ENCODE assay signal across 12 cellular contexts in genomic region chr10:72061491-72061890, GRCh38. TPM values are rescaled to one million over a fixed set of nuclear protein-coding genes. Genes with fewer than 3 reads are reported as not detected.
DNase-seq lines count a peak whose midpoint lies in the region; ATAC-seq and TF ChIP-seq lines count a peak whose summit lies in the region.
"Had no signal": no experiment of that assay in that cellular context is flagged by ENCODE, and none has a peak within 500 bp of the region (broad histone marks: within the 10 kb centered on the region; RNA-seq: fewer than 3 reads in every experiment).

No MANE protein-coding gene starts in this region.

- no peak overlapping the region for H2AFZ ChIP-seq in IMR-90 (replicated peaks; ENCODE audit: low read length, poor library complexity)

- no peak overlapping the region for H3K18ac ChIP-seq in IMR-90 (ENCODE audit: low read depth, low read length)

- no peaks in the 10 kb centered on the region for H3K9me3 Mint-ChIP-seq in activated naive CD8-positive, alpha-beta T cell treated with anti-CD3 and anti-CD28 coated beads, Interleukin-2, amount 10 ng/mL, durations not matched to agents 7 days and 5 days
- H3K9me3 Mint-ChIP-seq in naive B cell: no peaks in the 10 kb centered on the region
- H3K9me3 Mint-ChIP-seq: nephron progenitor cell had no signal

- H3K27ac Mint-ChIP-seq in activated naive CD8-positive, alpha-beta T cell treated with anti-CD3 and anti-CD28 coated beads, Interleukin-2, amount 10 ng/mL, durations not matched to agents 7 days and 5 days: no peak overlapping the region
- peak overlapping the region in 4 of 6 donors; percentile 52 to 95 (median 80) for H3K27ac Mint-ChIP-seq in naive B cell

- ATAC-seq in IMR-90 (ENCODE audit: low read depth): 0 out of 2 replicates have a peak, but pooled peaks have one; percentile 29
- peak; percentile 8 for ATAC-seq in activated naive CD8-positive, alpha-beta T cell treated with anti-CD3 and anti-CD28 coated beads, Interleukin-2, amount 10 ng/mL, durations not matched to agents 7 days and 5 days (ENCODE audit: low read depth)
- peak; percentile 37 to 49 for ATAC-seq in naive B cell (ENCODE audit: low read depth in 2 of 2)
- ATAC-seq in left colon: no peak

- H3K79me1 ChIP-seq in IMR-90 (ENCODE audit: low read depth in 1 of 2, low read length in 2 of 2): no peaks in the 10 kb centered on the region

- no peak overlapping the region for H2BK15ac ChIP-seq in IMR-90 (ENCODE audit: low read depth, low read length)

- no peaks in the 10 kb centered on the region for H3K9me3 ChIP-seq in DOHH2 (ENCODE audit: control insufficient read depth, insufficient read depth, low read length)
- H3K9me3 ChIP-seq in IMR-90 (ENCODE audit: control insufficient read depth, insufficient read depth, low read length): no peaks in the 10 kb centered on the region
- no peaks in the 10 kb centered on the region for H3K9me3 ChIP-seq in tibial artery
- H3K9me3 ChIP-seq: colonic mucosa had no signal

- H3K27me3 ChIP-seq in DOHH2 (ENCODE audit: control insufficient read depth, low read length) (peaks cover 20% of the 10 kb centered on the region), IMR-90 (ENCODE audit: control insufficient read depth, insufficient read depth, low read length) (peaks cover 40% of the 10 kb centered on the region), dorsolateral prefrontal cortex (no peaks in the 10 kb centered on the region), tibial artery (peaks cover 0 to 36% of the 10 kb centered on the region in 2 donors)
- H3K27me3 ChIP-seq: colonic mucosa had no signal

- H2AK9ac ChIP-seq in IMR-90 (replicated peaks; ENCODE audit: low read depth, low read length, poor library complexity): no peak overlapping the region

- H3K27ac ChIP-seq in DOHH2 (ENCODE audit: low read depth, low read length) (no peak overlapping the region), IMR-90 (ENCODE audit: insufficient read depth, low read length) (no peak overlapping the region), dorsolateral prefrontal cortex (no peak overlapping the region), tibial artery (no peak overlapping the region)
- H3K27ac ChIP-seq: colonic mucosa had no signal

- no peaks in the 10 kb centered on the region for H3K4me1 ChIP-seq in DOHH2 (ENCODE audit: control insufficient read depth, low read length)
- no peaks in the 10 kb centered on the region for H3K4me1 ChIP-seq in IMR-90 (ENCODE audit: control insufficient read depth, insufficient read depth, low read length)
- no peaks in the 10 kb centered on the region for H3K4me1 ChIP-seq in tibial artery

- no peak overlapping the region for H3K56ac ChIP-seq in IMR-90 (ENCODE audit: extremely low read depth, insufficient read depth, low read length)

- no peak overlapping the region for H2AK5ac ChIP-seq in IMR-90 (ENCODE audit: low read depth, low read length)

- H3K9ac ChIP-seq in IMR-90 (ENCODE audit: low read depth, low read length): no peak overlapping the region

- H3K14ac ChIP-seq in IMR-90 (replicated peaks; ENCODE audit: low read depth, low read length): no peak overlapping the region

- H3K9me2 ChIP-seq in DOHH2 (replicated peaks; ENCODE audit: control insufficient read depth, low read length): no peaks in the 10 kb centered on the region

- H3K36me3 ChIP-seq in DOHH2 (ENCODE audit: control insufficient read depth, low read length): no peaks in the 10 kb centered on the region
- H3K36me3 ChIP-seq in IMR-90 (ENCODE audit: control insufficient read depth, insufficient read depth, low read length): no peaks in the 10 kb centered on the region
- no peaks in the 10 kb centered on the region for H3K36me3 ChIP-seq in tibial artery
- H3K36me3 ChIP-seq: colonic mucosa had no signal

- TF ChIP-seq CTCF in DOHH2 (IDR thresholded peaks at IDR 0.05; ENCODE audit: low read depth, low read length, poor library complexity, severe bottlenecking) (peak; percentile 69), IMR-90 (conservative IDR thresholded peaks at IDR 0.05; ENCODE audit: low read depth, low read length) (peak; percentile 21; the same call in 1 of the 2 replicates), dorsolateral prefrontal cortex (IDR thresholded peaks at IDR 0.05 in 54 of 56, conservative IDR thresholded peaks at IDR 0.05 in 2 of 56; ENCODE audit: low read depth in 1 of 56, partially characterized antibody in 56 of 56) (no peak), tibial artery (IDR thresholded peaks at IDR 0.05) (no peak)

- H3F3A ChIP-seq in DOHH2 (ENCODE audit: control insufficient read depth, insufficient read depth): no peaks in the 10 kb centered on the region

- H3K23ac ChIP-seq in IMR-90 (ENCODE audit: low read depth, low read length): no peak overlapping the region

- H3K36me3 Mint-ChIP-seq in activated naive CD8-positive, alpha-beta T cell treated with anti-CD3 and anti-CD28 coated beads, Interleukin-2, amount 10 ng/mL, durations not matched to agents 7 days and 5 days: peaks cover 7% of the 10 kb centered on the region
- H3K36me3 Mint-ChIP-seq in naive B cell: no peaks in the 10 kb centered on the region

- CTCF ChIA-PET in IMR-90 (lab: Yijun Ruan, JAX): no interaction called here

- no peaks in the 10 kb centered on the region for H3K9me1 ChIP-seq in IMR-90 (ENCODE audit: insufficient read depth, low read length)

- H3K4ac ChIP-seq in IMR-90 (ENCODE audit: low read depth, low read length): no peak overlapping the region

- H2BK20ac ChIP-seq in IMR-90 (ENCODE audit: low read depth, low read length): no peak overlapping the region

- H4K91ac ChIP-seq in IMR-90 (ENCODE audit: insufficient read depth, low read depth, low read length): no peak overlapping the region

- no TSS peak for BruUV-seq in IMR-90 (replicated peaks; lab: Mats Ljungman, UMichigan)

- H3K4me3 ChIP-seq in DOHH2 (ENCODE audit: low read length) (no peak overlapping the region), IMR-90 (ENCODE audit: insufficient read depth, low read depth, low read length) (no peak overlapping the region), dorsolateral prefrontal cortex (no peak overlapping the region), tibial artery (no peak overlapping the region)
- H3K4me3 ChIP-seq: colonic mucosa had no signal

- no peak overlapping the region for H4K5ac ChIP-seq in IMR-90 (ENCODE audit: low read depth, low read length)

- dilution Hi-C loops in IMR-90 (cut with HindIII; ENCODE audit: low sequenced_read_pairs, unreplicated experiment): no loop called here

- H3K4me3 Mint-ChIP-seq in activated naive CD8-positive, alpha-beta T cell treated with anti-CD3 and anti-CD28 coated beads, Interleukin-2, amount 10 ng/mL, durations not matched to agents 7 days and 5 days: no peak overlapping the region
- no peak overlapping the region for H3K4me3 Mint-ChIP-seq in naive B cell
- H3K4me3 Mint-ChIP-seq: nephron progenitor cell had no signal

- H4K8ac ChIP-seq in IMR-90 (ENCODE audit: low read depth in 2 of 2, low read length in 2 of 2): no peak overlapping the region

- no peak for TF ChIP-seq RAD21 in IMR-90 (IDR thresholded peaks at IDR 0.05; ENCODE audit: low read length)

- DNase-seq in IMR-90 (no peak), naive B cell (no peak), dorsolateral prefrontal cortex (no peak), tibial artery (no peak), left colon (no peak)
- DNase-seq in activated naive CD8-positive, alpha-beta T cell treated with anti-CD3 and anti-CD28 coated beads, Interleukin-2, amount 10 ng/mL, durations not matched to agents 7 days and 5 days: no peak
- DNase-seq: activated CD8-positive, alpha-beta memory T cell treated with anti-CD3 and anti-CD28 coated beads, Interleukin-2, amount 50 U/mL, for 48 hours; colonic mucosa; NCI-H2107; nephron progenitor cell; stimulated activated CD4-positive, alpha-beta T cell treated with anti-CD3 and anti-CD28 coated beads, Interleukin-1b, Interleukin-23, amount 100 ng/mL, for 48 hours had no signal

- in situ Hi-C loops in IMR-90 (cut with MboI; ENCODE audit: low sequenced_read_pairs): no loop called here

- H4K20me1 ChIP-seq in DOHH2 (ENCODE audit: control insufficient read depth, insufficient read depth, low read depth, low read length): no peaks in the 10 kb centered on the region; the same call in 1 of the 2 replicates
- no peaks in the 10 kb centered on the region for H4K20me1 ChIP-seq in IMR-90 (ENCODE audit: insufficient read depth, low read length)

- H3K27me3 Mint-ChIP-seq in activated naive CD8-positive, alpha-beta T cell treated with anti-CD3 and anti-CD28 coated beads, Interleukin-2, amount 10 ng/mL, durations not matched to agents 7 days and 5 days: no peaks in the 10 kb centered on the region
- H3K27me3 Mint-ChIP-seq in naive B cell: no peaks in the 10 kb centered on the region

- TF ChIP-seq POLR2A in IMR-90 (IDR thresholded peaks at IDR 0.05; ENCODE audit: low read depth, low read length): no peak

- H2BK120ac ChIP-seq in IMR-90 (ENCODE audit: low read depth, low read length): no peak overlapping the region

- intact Hi-C loops in IMR-90 (cut with micrococcal nuclease) (no loop called here), dorsolateral prefrontal cortex (cut with DNase I) (no loop called here), tibial artery (cut with DNase I; ENCODE audit: low total_unique reads) (no loop called here), left colon (cut with DNase I, micrococcal nuclease) (no loop called here)

- POLR2A ChIA-PET in IMR-90 (lab: Charles Lee; ENCODE audit: unreplicated experiment): no interaction called here
- POLR2A ChIA-PET in activated naive CD8-positive, alpha-beta T cell treated with anti-CD3 and anti-CD28 coated beads, Interleukin-2, amount 10 ng/mL, durations not matched to agents 7 days and 5 days (lab: Charles Lee): interaction anchor here (0.6 to 3.2 kb wide), 4 partner anchors 14 to 158 kb away, joined by 3 to 7 read pairs (median 4); no protein-coding TSS in a partner anchor

- H3K4me1 Mint-ChIP-seq in activated naive CD8-positive, alpha-beta T cell treated with anti-CD3 and anti-CD28 coated beads, Interleukin-2, amount 10 ng/mL, durations not matched to agents 7 days and 5 days: peaks cover 1% of the 10 kb centered on the region
- H3K4me1 Mint-ChIP-seq in naive B cell: peaks cover 3 to 16% (median 14%) of the 10 kb centered on the region in 3 donors

- no peaks in the 10 kb centered on the region for H3K79me2 ChIP-seq in DOHH2 (ENCODE audit: control insufficient read depth, low read length)

- no peak overlapping the region for H3K4me2 ChIP-seq in DOHH2 (ENCODE audit: low read length)
- no peak overlapping the region for H3K4me2 ChIP-seq in IMR-90 (ENCODE audit: low read depth, low read length)

- no peak overlapping the region for H2BK5ac ChIP-seq in IMR-90 (ENCODE audit: low read depth, low read length, poor library complexity, severe bottlenecking)

- 60% methylated on average over 2 of the region's 5 CpGs; no CpG with 5 or more reads in 1 of the 2 experiments for WGBS in IMR-90 (ENCODE audit: extremely low coverage in 2 of 2, insufficient read length in 1 of 2), 2 experiments

RNA-seq across cellular contexts. Expression of gene SPOCK2, which starts 26.9 kb away (rescaled TPM):
- not detected in 2 replicates for total RNA-seq in IMR-90 (2012; rRNA removed)
- polyA plus RNA-seq in IMR-90 (2012; rRNA removed): 0.02 TPM in 1 of 2 replicates, not detected in the other
- 0.04 TPM in 1 of 2 replicates, not detected in the other for polyA plus RNA-seq in IMR-90 (2012; cell fraction: cytosol; rRNA removed)
- polyA plus RNA-seq in IMR-90 (2012; cell fraction: nucleus; rRNA removed; ENCODE audit: low replicate concordance): 0.23 and 0.36 TPM in 2 replicates
- 100 to 1,000 TPM; 370 to 371 TPM for total RNA-seq in activated naive CD8-positive, alpha-beta T cell treated with anti-CD3 and anti-CD28 coated beads, Interleukin-2, amount 10 ng/mL, durations not matched to agents 7 days and 5 days
- 10 to 100 TPM; 27.8 to 59.5 (median 46.3) TPM for polyA plus RNA-seq in naive B cell (ENCODE audit: low read depth in 6 of 6)
- 100 to 1,000 TPM in 119 of 120 experiments, 10 to 100 TPM in 1; 94.6 to 335 (median 260) TPM for total RNA-seq in dorsolateral prefrontal cortex
- 1 to 10 TPM; 2.3 to 4.5 TPM for total RNA-seq in left colon

Comparison
In these comparisons a context has a peak if more than half of its experiments do, and no peak if none do; other contexts are left out.
1. CTCF ChIP-seq: peak in DOHH2 (single experiment) and IMR-90 (single experiment); none in dorsolateral prefrontal cortex (0 of 56) and tibial artery (0 of 2).
2. RNA of gene SPOCK2, which starts 26.9 kb away (total RNA-seq): 370 to 371 TPM in activated naive CD8-positive, alpha-beta T cell treated with anti-CD3 and anti-CD28 coated beads, Interleukin-2, amount 10 ng/mL, durations not matched to agents 7 days and 5 days and 94.6 to 335 TPM in dorsolateral prefrontal cortex; 2.3 to 4.5 TPM in left colon and not detected in IMR-90; every median in the first group is over 10 times any median in the second.